Comparison of ENCODE assay signal across 13 cellular contexts in the genomic region with DNA sequence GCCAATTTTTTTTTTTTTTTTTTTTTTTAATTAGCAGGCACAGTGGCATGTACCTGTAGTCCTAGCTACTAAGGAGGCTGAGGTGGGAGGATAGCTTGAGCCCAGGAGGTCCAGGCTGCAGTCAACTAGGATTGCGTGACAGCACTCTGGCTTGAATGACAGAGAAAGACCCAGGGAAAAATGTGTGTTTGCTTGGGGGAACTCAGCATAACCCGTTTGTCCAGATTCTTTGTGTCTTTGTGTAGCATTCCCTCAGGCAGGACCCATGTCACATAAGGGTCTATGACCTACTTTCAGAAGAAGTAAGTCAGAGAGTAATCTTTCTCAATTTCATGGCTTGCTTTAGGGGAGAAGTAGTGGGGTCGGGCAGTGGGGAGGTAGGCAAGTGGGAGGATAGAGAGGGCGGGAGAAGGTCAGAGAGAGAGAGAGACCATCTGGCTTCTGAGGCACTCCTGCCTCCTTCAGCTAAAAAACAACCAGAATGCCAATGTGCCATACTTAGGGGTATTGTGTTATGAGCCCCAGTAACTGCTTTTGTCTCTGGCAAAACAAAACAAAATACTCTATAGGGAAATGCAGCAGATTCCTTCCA. TPM values are rescaled to one million over a fixed set of nuclear protein-coding genes. Genes with fewer than 3 reads are reported as not detected.
A peak's percentile ranks its signal among the peaks of the same experiment; 100 is the strongest.
DNase-seq lines count a peak whose midpoint lies in the region; ATAC-seq, FAIRE-seq and TF ChIP-seq lines count a peak whose summit lies in the region.
"Had no signal": no experiment of that assay in that cellular context is flagged by ENCODE, and none has a peak within 500 bp of the region (broad histone marks: within the 10 kb centered on the region; RNA-seq: fewer than 3 reads in every experiment).

No MANE protein-coding gene starts in this region.

- peak; percentile 2 for DNase-seq in Daoy (ENCODE audit: low read depth)
- peak; percentile 29 for DNase-seq in LoVo (ENCODE audit: low spot score)
- no peak for DNase-seq in pancreas
- DNase-seq in activated effector memory CD4-positive, alpha-beta T cell treated with anti-CD3 and anti-CD28 coated beads, Interleukin-2, amount 50 U/mL, for 16 hours, result no peak
- DNase-seq in colonic mucosa, result no peak
- no peak for DNase-seq in EL
- DNase-seq: activated CD4-positive, alpha-beta T cell treated with anti-CD3 and anti-CD28 coated beads, Interleukin-2, amount 50 U/mL, for 1 hour; activated gamma-delta T cell; NCI-H2171; stimulated activated naive CD8-positive, alpha-beta T cell treated with anti-CD3 and anti-CD28 coated beads, Interleukin-15, Interleukin-2, amounts not matched to agents 100 U/mL and 50 U/mL, for 24 hours had no signal

- FAIRE-seq in pancreas (lab: Jason Lieb, UNC), result no peak

- intact Hi-C loops in pancreas (cut with DNase I), result no loop called here
- intact Hi-C loops in colonic mucosa (cut with DNase I), result no loop called here

- peak; percentile 80 for ATAC-seq in esophagus mucosa
- ATAC-seq in pancreas, result peak; percentile 22 to 63 (median 54)
- no peak for ATAC-seq in GM21528 (IDR thresholded peaks at IDR 0.05; ENCODE audit: low FRiP score, unreplicated experiment)
- ATAC-seq: stimulated activated naive CD8-positive, alpha-beta T cell treated with anti-CD3 and anti-CD28 coated beads, Interleukin-15, Interleukin-2, amounts not matched to agents 100 U/mL and 50 U/mL, for 24 hours had no signal

- H3K4me3 ChIP-seq in pancreas (no peak overlapping the region), colonic mucosa (no peak overlapping the region)
- H3K4me3 ChIP-seq: cardiac muscle cell had no signal

- H3K9me3 ChIP-seq in pancreas (no peaks in the 10 kb centered on the region), colonic mucosa (no peaks in the 10 kb centered on the region)

- TF ChIP-seq CTCF in pancreas (IDR thresholded peaks at IDR 0.05) (no peak), colonic mucosa (IDR thresholded peaks at IDR 0.05) (no peak)

- no peak overlapping the region for H3K9ac ChIP-seq in colonic mucosa (ENCODE audit: low read depth in 2 of 2, low read length in 2 of 2)

- no peaks in the 10 kb centered on the region for H3K27me3 ChIP-seq in pancreas
- no peaks in the 10 kb centered on the region for H3K27me3 ChIP-seq in colonic mucosa
- H3K27me3 ChIP-seq: cardiac muscle cell had no signal

- whole genome bisulfite sequencing in pancreas, 2 donors, result 63 to 68% methylated on average over 4 of the region's 4 CpGs

- no peaks in the 10 kb centered on the region for H3K4me1 ChIP-seq in pancreas
- no peaks in the 10 kb centered on the region for H3K4me1 ChIP-seq in colonic mucosa

- no peaks in the 10 kb centered on the region for H3K36me3 ChIP-seq in pancreas
- no peaks in the 10 kb centered on the region for H3K36me3 ChIP-seq in colonic mucosa
- H3K36me3 ChIP-seq: cardiac muscle cell had no signal

- H3K27ac ChIP-seq in pancreas, result no peak overlapping the region
- H3K27ac ChIP-seq in colonic mucosa, result no peak overlapping the region
- H3K27ac ChIP-seq: cardiac muscle cell had no signal

RNA-seq across cellular contexts. Expression of gene PSPC1, which starts 11.9 kb away (rescaled TPM):
- 83.7 and 87.7 TPM in 2 replicates for total RNA-seq in Daoy (2014; rRNA removed; shearing (Covaris generic))
- 28.9 TPM for total RNA-seq in esophagus mucosa
- total RNA-seq in pancreas, result 10 to 100 TPM; 14.2 to 21.6 (median 16.9) TPM
- 10 to 100 TPM; 17.4 to 22.7 TPM for polyA plus RNA-seq in pancreas
- 10 to 100 TPM; 36.5 to 46.3 TPM for total RNA-seq in colonic mucosa

Comparison
In these comparisons a context has a peak if more than half of its experiments do, and no peak if none do; other contexts are left out.
1. DNase-seq: peak in Daoy (single experiment) and LoVo (single experiment); none in pancreas (0 of 6), activated effector memory CD4-positive, alpha-beta T cell treated with anti-CD3 and anti-CD28 coated beads, Interleukin-2, amount 50 U/mL, for 16 hours (single experiment), colonic mucosa (single experiment) and EL (single experiment).